15 cellular contexts compared by ENCODE assay signal in the genomic region with DNA sequence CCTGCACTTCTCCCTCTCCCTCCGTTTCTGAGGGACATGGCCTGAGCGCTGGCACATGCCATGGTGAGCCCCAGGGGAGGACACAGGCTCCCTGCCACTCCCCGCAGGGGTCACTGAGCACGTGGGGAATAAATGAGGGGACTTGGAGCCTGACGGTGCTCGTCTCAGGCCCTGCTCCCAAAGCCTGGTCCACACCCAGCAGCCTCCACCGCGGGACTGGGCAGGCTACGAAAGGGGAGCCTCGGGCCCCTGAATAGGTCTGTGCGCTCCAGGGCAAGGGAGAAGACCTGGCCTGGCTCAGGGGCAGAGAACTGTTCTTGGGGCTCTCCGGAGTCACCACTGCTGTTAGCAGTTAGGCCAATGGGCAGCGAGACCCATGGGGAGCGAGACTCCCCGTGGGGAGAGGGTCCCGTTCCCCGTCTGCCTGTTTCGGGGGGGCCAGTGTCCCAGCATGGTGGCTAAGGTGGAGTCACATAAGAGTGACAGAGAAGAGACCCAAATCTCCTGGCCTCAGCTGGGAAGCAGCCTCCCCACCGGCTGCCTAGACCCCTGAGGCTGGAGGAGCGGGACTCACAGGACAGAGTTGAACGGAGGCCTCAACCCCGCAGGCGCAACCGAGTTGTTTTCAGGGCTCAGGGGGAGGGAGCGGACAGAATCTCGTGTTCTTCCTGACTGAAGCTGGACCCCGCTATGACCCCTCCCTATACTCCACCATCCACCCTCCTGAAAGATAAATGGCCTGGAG.
DNase-seq lines count a peak whose midpoint lies in the region; ATAC-seq, FAIRE-seq and TF ChIP-seq lines count a peak whose summit lies in the region.
"Had no signal": no experiment of that assay in that cellular context is flagged by ENCODE, and none has a peak within 500 bp of the region (broad histone marks: within the 10 kb centered on the region; RNA-seq: fewer than 3 reads in every experiment).

No MANE protein-coding gene starts in this region.

- H3K9me3 ChIP-seq in HEK293 (ENCODE audit: control insufficient read depth, insufficient read depth, low read depth, low read length) (no peaks in the 10 kb centered on the region), K562 (replicated peaks; ENCODE audit: control insufficient read depth, insufficient read depth, low read depth, low read length) (no peaks in the 10 kb centered on the region)

- FAIRE-seq in K562 (lab: Jason Lieb, UNC) (no peak), H54 (lab: Jason Lieb, UNC) (no peak)
- FAIRE-seq: HTR-8/SVneo had no signal

- CTCF ChIA-PET in HEK293 (lab: Yijun Ruan, JAX): interaction anchor here (0.7 kb wide), 1 partner anchor 426 kb away, joined by 5 read pairs; no protein-coding TSS in a partner anchor
- CTCF ChIA-PET in K562 (lab: Yijun Ruan, JAX; ENCODE audit: low intra/inter-chr PET ratio): no interaction called here

- no peaks in the 10 kb centered on the region; the same call in 1 of the 2 replicates for H4K20me1 ChIP-seq in K562 (replicated peaks; ENCODE audit: control insufficient read depth, insufficient read depth, low read length)

- intact Hi-C loops in K562 (cut with micrococcal nuclease): no loop called here

- POLR2A ChIA-PET in HEK293 (lab: Yijun Ruan, JAX): no interaction called here
- POLR2A ChIA-PET in K562 (lab: Yijun Ruan, JAX): no interaction called here

- no peaks in the 10 kb centered on the region for H3K27me3 Mint-ChIP-seq in osteocyte (ENCODE audit: unreplicated experiment)

- H3K27me3 ChIP-seq in K562 (ENCODE audit: control insufficient read depth in 2 of 2, insufficient read depth in 2 of 2, low read length in 2 of 2): peaks cover 49 to 87% of the 10 kb centered on the region in 2 experiments

- H3K27ac Mint-ChIP-seq in osteocyte (ENCODE audit: unreplicated experiment): no peak overlapping the region
- H3K27ac Mint-ChIP-seq: B cell; CD8-positive, alpha-beta memory T cell had no signal

- no peak overlapping the region for H3K4me3 Mint-ChIP-seq in osteocyte (ENCODE audit: unreplicated experiment)
- H3K4me3 Mint-ChIP-seq: B cell had no signal

- TF ChIP-seq CTCF in HEK293 (tag by site-specific recombination; IDR thresholded peaks at IDR 0.05) (no peak), K562 (IDR thresholded peaks at IDR 0.05 in 2 of 3, conservative IDR thresholded peaks at IDR 0.05 in 1 of 3; ENCODE audit: insufficient read depth in 2 of 3, low read depth in 1 of 3, low read length in 3 of 3) (no peak), osteocyte (IDR thresholded peaks at IDR 0.05) (no peak)

- no peak for DNase-seq in K562 (ENCODE audit: extremely low read depth in 1 of 4, low spot score in 3 of 4)
- DNase-seq in islet precursor cell: peak; percentile 51
- DNase-seq in osteocyte (ENCODE audit: extremely low spot score, unreplicated experiment): peak; percentile 81
- DNase-seq in stimulated activated naive CD4-positive, alpha-beta T cell (lab: John Stamatoyannopoulos, UW): no peak
- no peak for DNase-seq in H54 (ENCODE audit: insufficient read length, low spot score)
- no peak for DNase-seq in SHP77 treated with DMSO at 0.1 percent for 48 hours (lab: John Stamatoyannopoulos, UW)
- DNase-seq in T1000 (lab: John Stamatoyannopoulos, UW): no peak
- DNase-seq: KG1, NCI-H1048, NCI-H226, Right ventricle myocardium superior had no signal

- no peak for TF ChIP-seq RAD21 in K562 (CRISPR knock-in tag; conservative IDR thresholded peaks at IDR 0.05 in 1 of 2, IDR thresholded peaks at IDR 0.05 in 1 of 2)

- ATAC-seq in K562: peak; percentile 26; the same call in 2 of the 3 replicates

- H3K4me1 Mint-ChIP-seq in osteocyte (ENCODE audit: unreplicated experiment): no peaks in the 10 kb centered on the region
- H3K4me1 Mint-ChIP-seq: B cell; CD8-positive, alpha-beta memory T cell had no signal

- H3K27ac ChIP-seq in HEK293 (ENCODE audit: extremely low read depth, low read depth, low read length) (no peak overlapping the region), K562 (ENCODE audit: extremely low read depth, low read depth, low read length) (no peak overlapping the region)

- H3K4me2 ChIP-seq in K562 (ENCODE audit: insufficient read depth, low read length): no peak overlapping the region

- in situ Hi-C loops in K562 (cut with MboI): no loop called here

- BruUV-seq in K562 (replicated peaks; lab: Mats Ljungman, UMichigan): no TSS peak

- no peaks in the 10 kb centered on the region for H3K79me2 ChIP-seq in K562 (ENCODE audit: control insufficient read depth, insufficient read depth, low read length)

- TF ChIP-seq POLR2A in K562 (conservative IDR thresholded peaks at IDR 0.05) (no peak), H54 (IDR thresholded peaks at IDR 0.05; ENCODE audit: low read depth, low read length) (no peak)

- no peaks in the 10 kb centered on the region for H3K36me3 Mint-ChIP-seq in osteocyte (ENCODE audit: unreplicated experiment)
- H3K36me3 Mint-ChIP-seq: CD8-positive, alpha-beta memory T cell had no signal

- H3K36me3 ChIP-seq in HEK293 (ENCODE audit: control insufficient read depth in 2 of 2, insufficient read depth in 1 of 2, low read length in 2 of 2) (no peaks in the 10 kb centered on the region), K562 (ENCODE audit: control insufficient read depth, insufficient read depth, low read length) (no peaks in the 10 kb centered on the region)

- H3K4me3 ChIP-seq in HEK293 (ENCODE audit: low read depth, low read length): no peak overlapping the region
- H3K4me3 ChIP-seq in K562: no peak overlapping the region

- no peaks in the 10 kb centered on the region for H3K9me3 Mint-ChIP-seq in osteocyte (ENCODE audit: unreplicated experiment)
- H3K9me3 Mint-ChIP-seq: CD8-positive, alpha-beta memory T cell had no signal

- no peaks in the 10 kb centered on the region for H3K9me1 ChIP-seq in K562 (ENCODE audit: control insufficient read depth, insufficient read depth, low read length)

- no peaks in the 10 kb centered on the region for H3K4me1 ChIP-seq in HEK293 (ENCODE audit: control insufficient read depth, insufficient read depth, low read length)
- peaks cover 0 to 37% of the 10 kb centered on the region in 2 experiments; a peak in 3 of 5 replicates for H3K4me1 ChIP-seq in K562 (replicated peaks in 1 of 2; ENCODE audit: control insufficient read depth in 2 of 2, insufficient read depth in 2 of 2, low read length in 2 of 2)

- WGBS in K562 (ENCODE audit: insufficient coverage, low coverage, missing lambda C conversion rate): 25% methylated on average over 20 of the region's 27 CpGs

- no peak overlapping the region for H2AFZ ChIP-seq in K562 (ENCODE audit: low read depth, low read length)

- H3K9ac ChIP-seq in K562 (ENCODE audit: insufficient read depth in 1 of 2, low read depth in 2 of 2, low read length in 2 of 2): no peak overlapping the region

- no peak for TF ChIP-seq EP300 in K562 (IDR thresholded peaks at IDR 0.05; ENCODE audit: low read length)

TF ChIP-seq in HEK293, 187 proteins besides CTCF, POLR2A, EP300 and RAD21:
- no peak for TF ChIP-seq ZNF777 (tag by site-specific recombination; IDR thresholded peaks at IDR 0.05; ENCODE audit: borderline replicate concordance)
- peak; percentile 72 for TF ChIP-seq ZIC2 (tag by site-specific recombination; IDR thresholded peaks at IDR 0.05)
- no peak for TF ChIP-seq ZNF2 (tag by site-specific recombination; IDR thresholded peaks at IDR 0.05)
- TF ChIP-seq ZNF366 (tag by site-specific recombination; conservative IDR thresholded peaks at IDR 0.05): no peak
- TF ChIP-seq GLIS1 (tag by site-specific recombination; IDR thresholded peaks at IDR 0.05): no peak
- TF ChIP-seq ZNF248 (tag by site-specific recombination; IDR thresholded peaks at IDR 0.05): no peak

TF ChIP-seq in K562, 482 proteins besides CTCF, POLR2A, EP300 and RAD21 (continues in another document):
- no peak for TF ChIP-seq CBX8 (IDR thresholded peaks at IDR 0.05; ENCODE audit: borderline replicate concordance, extremely low read depth, low read depth, low read length, poor library complexity, severe bottlenecking)
- no peak for TF ChIP-seq ZNF79 (CRISPR knock-in tag; IDR thresholded peaks at IDR 0.05; ENCODE audit: low read depth)
- TF ChIP-seq, protein P1, sequence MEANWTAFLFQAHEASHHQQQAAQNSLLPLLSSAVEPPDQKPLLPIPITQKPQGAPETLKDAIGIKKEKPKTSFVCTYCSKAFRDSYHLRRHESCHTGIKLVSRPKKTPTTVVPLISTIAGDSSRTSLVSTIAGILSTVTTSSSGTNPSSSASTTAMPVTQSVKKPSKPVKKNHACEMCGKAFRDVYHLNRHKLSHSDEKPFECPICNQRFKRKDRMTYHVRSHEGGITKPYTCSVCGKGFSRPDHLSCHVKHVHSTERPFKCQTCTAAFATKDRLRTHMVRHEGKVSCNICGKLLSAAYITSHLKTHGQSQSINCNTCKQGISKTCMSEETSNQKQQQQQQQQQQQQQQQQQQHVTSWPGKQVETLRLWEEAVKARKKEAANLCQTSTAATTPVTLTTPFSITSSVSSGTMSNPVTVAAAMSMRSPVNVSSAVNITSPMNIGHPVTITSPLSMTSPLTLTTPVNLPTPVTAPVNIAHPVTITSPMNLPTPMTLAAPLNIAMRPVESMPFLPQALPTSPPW (CRISPR knock-in tag; IDR thresholded peaks at IDR 0.05): no peak
- TF ChIP-seq, protein P2, sequence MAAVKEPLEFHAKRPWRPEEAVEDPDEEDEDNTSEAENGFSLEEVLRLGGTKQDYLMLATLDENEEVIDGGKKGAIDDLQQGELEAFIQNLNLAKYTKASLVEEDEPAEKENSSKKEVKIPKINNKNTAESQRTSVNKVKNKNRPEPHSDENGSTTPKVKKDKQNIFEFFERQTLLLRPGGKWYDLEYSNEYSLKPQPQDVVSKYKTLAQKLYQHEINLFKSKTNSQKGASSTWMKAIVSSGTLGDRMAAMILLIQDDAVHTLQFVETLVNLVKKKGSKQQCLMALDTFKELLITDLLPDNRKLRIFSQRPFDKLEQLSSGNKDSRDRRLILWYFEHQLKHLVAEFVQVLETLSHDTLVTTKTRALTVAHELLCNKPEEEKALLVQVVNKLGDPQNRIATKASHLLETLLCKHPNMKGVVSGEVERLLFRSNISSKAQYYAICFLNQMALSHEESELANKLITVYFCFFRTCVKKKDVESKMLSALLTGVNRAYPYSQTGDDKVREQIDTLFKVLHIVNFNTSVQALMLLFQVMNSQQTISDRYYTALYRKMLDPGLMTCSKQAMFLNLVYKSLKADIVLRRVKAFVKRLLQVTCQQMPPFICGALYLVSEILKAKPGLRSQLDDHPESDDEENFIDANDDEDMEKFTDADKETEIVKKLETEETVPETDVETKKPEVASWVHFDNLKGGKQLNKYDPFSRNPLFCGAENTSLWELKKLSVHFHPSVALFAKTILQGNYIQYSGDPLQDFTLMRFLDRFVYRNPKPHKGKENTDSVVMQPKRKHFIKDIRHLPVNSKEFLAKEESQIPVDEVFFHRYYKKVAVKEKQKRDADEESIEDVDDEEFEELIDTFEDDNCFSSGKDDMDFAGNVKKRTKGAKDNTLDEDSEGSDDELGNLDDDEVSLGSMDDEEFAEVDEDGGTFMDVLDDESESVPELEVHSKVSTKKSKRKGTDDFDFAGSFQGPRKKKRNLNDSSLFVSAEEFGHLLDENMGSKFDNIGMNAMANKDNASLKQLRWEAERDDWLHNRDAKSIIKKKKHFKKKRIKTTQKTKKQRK (IDR thresholded peaks at IDR 0.05; ENCODE audit: borderline replicate concordance, low read depth, low read length): no peak
- TF ChIP-seq KAT7 (CRISPR knock-in tag; IDR thresholded peaks at IDR 0.05; ENCODE audit: borderline replicate concordance): no peak
- TF ChIP-seq FUS (optimal IDR thresholded peaks at IDR 0.05; ENCODE audit: low read depth, low read length): no peak

Comparison
In these comparisons a context has a peak if more than half of its experiments do, and no peak if none do; other contexts are left out.
1. DNase-seq: peak in islet precursor cell (single experiment) and osteocyte (single experiment); none in K562 (0 of 4), stimulated activated naive CD4-positive, alpha-beta T cell (0 of 6), H54 (single experiment), SHP77 treated with DMSO at 0.1 percent for 48 hours (single experiment) and T1000 (single experiment).